In genomic region chr1:95625224-95625623, GRCh38 we compare ENCODE assay signal across 17 cellular contexts.
DNase-seq lines count a peak whose midpoint lies in the region; ATAC-seq, FAIRE-seq and TF ChIP-seq lines count a peak whose summit lies in the region.
"Had no signal": no experiment of that assay in that cellular context is flagged by ENCODE, and none has a peak within 500 bp of the region (broad histone marks: within the 10 kb centered on the region; RNA-seq: fewer than 3 reads in every experiment).

No MANE protein-coding gene starts in this region.

- peak overlapping the region; percentile 12 for H3K27ac Mint-ChIP-seq in glutamatergic neuron (ENCODE audit: unreplicated experiment)
- no peak overlapping the region for H3K27ac Mint-ChIP-seq in stimulated activated naive CD8-positive, alpha-beta T cell treated with anti-CD3 and anti-CD28 coated beads, Interleukin-15, amount 100 ng/mL, for 72 hours
- H3K27ac Mint-ChIP-seq: B cell; CD8-positive, alpha-beta T cell had no signal

- H3K9ac ChIP-seq in liver (ENCODE audit: low read depth in 1 of 2, low read length in 2 of 2) (no peak overlapping the region), subcutaneous abdominal adipose tissue (ENCODE audit: low read length in 5 of 5) (peak overlapping the region in 4 of 5 donors; percentile 17 to 61 (median 56))
- H3K9ac ChIP-seq: BLaER1 treated with 17β-estradiol and CSF1 and Interleukin-3, amounts not matched to agents 10 nM and 100 nM had no signal

- no peaks in the 10 kb centered on the region for H3K27me3 ChIP-seq in liver (ENCODE audit: control insufficient read depth in 4 of 4, insufficient read depth in 4 of 4, low read length in 3 of 4)
- no peaks in the 10 kb centered on the region for H3K27me3 ChIP-seq in subcutaneous abdominal adipose tissue (ENCODE audit: control insufficient read depth in 5 of 5, insufficient read depth in 4 of 5, low read length in 5 of 5)
- H3K27me3 ChIP-seq: BLaER1 treated with 17β-estradiol and CSF1 and Interleukin-3, amounts not matched to agents 10 nM and 100 nM had no signal

- no peaks in the 10 kb centered on the region for H3K4me1 Mint-ChIP-seq in glutamatergic neuron (ENCODE audit: low read depth, unreplicated experiment)
- H3K4me1 Mint-ChIP-seq in stimulated activated naive CD8-positive, alpha-beta T cell treated with anti-CD3 and anti-CD28 coated beads, Interleukin-15, amount 100 ng/mL, for 72 hours: no peaks in the 10 kb centered on the region
- H3K4me1 Mint-ChIP-seq: B cell had no signal

- no peaks in the 10 kb centered on the region for H3K9me3 ChIP-seq in liver (ENCODE audit: control insufficient read depth in 4 of 4, low read length in 3 of 4)
- H3K9me3 ChIP-seq in subcutaneous abdominal adipose tissue (ENCODE audit: control insufficient read depth in 5 of 5, low read length in 5 of 5): no peaks in the 10 kb centered on the region
- H3K9me3 ChIP-seq: HAP-1 had no signal

- TF ChIP-seq RAD21 in liver (IDR thresholded peaks at IDR 0.05): peak in 1 of 2 donors; percentile 14

- TF ChIP-seq CTCF in glutamatergic neuron (IDR thresholded peaks at IDR 0.05; ENCODE audit: partially characterized antibody, unreplicated experiment) (no peak), liver (IDR thresholded peaks at IDR 0.05; ENCODE audit: low read depth, low read length, missing input control) (no peak)

- ATAC-seq in stimulated activated naive CD8-positive, alpha-beta T cell treated with anti-CD3 and anti-CD28 coated beads, Interleukin-15, amount 100 ng/mL, for 72 hours: no peak
- ATAC-seq: CD8-positive, alpha-beta T cell; K562 had no signal

- H3K4me3 ChIP-seq in liver (ENCODE audit: low read depth in 1 of 3, low read length in 3 of 3) (no peak overlapping the region), subcutaneous abdominal adipose tissue (ENCODE audit: low read depth in 1 of 5, low read length in 5 of 5) (peak overlapping the region; percentile 50 to 73 (median 63))
- H3K4me3 ChIP-seq: BLaER1 treated with 17β-estradiol and CSF1 and Interleukin-3, amounts not matched to agents 10 nM and 100 nM; HAP-1; K562 had no signal

- H3K4me1 ChIP-seq in liver (ENCODE audit: control insufficient read depth in 4 of 4, insufficient read depth in 4 of 4, low read length in 3 of 4): no peaks in the 10 kb centered on the region
- peaks cover 0 to 29% (median 10%) of the 10 kb centered on the region in 5 donors for H3K4me1 ChIP-seq in subcutaneous abdominal adipose tissue (ENCODE audit: control insufficient read depth in 5 of 5, insufficient read depth in 5 of 5, low read length in 5 of 5)
- H3K4me1 ChIP-seq: HAP-1 had no signal

- peak; percentile 24 for DNase-seq in DMS53 treated with DMSO at 0.1 percent for 48 hours (lab: John Stamatoyannopoulos, UW; ENCODE audit: unreplicated experiment)
- DNase-seq in glutamatergic neuron: no peak
- DNase-seq in GM12892 (ENCODE audit: insufficient read length): no peak
- no peak for DNase-seq in stimulated activated naive CD8-positive, alpha-beta T cell treated with anti-CD3 and anti-CD28 coated beads, Interleukin-15, amount 100 ng/mL, for 72 hours
- DNase-seq in NCI-H82 (lab: John Stamatoyannopoulos, UW): no peak
- DNase-seq: Calu3; CD8-positive, alpha-beta T cell; GF-D8; IMR-90 had no signal

- no peak overlapping the region for H3K4me3 Mint-ChIP-seq in glutamatergic neuron (ENCODE audit: unreplicated experiment)
- H3K4me3 Mint-ChIP-seq in stimulated activated naive CD8-positive, alpha-beta T cell treated with anti-CD3 and anti-CD28 coated beads, Interleukin-15, amount 100 ng/mL, for 72 hours: no peak overlapping the region
- H3K4me3 Mint-ChIP-seq: B cell; CD8-positive, alpha-beta T cell had no signal

- H3K36me3 ChIP-seq in liver (ENCODE audit: control insufficient read depth in 4 of 4, insufficient read depth in 3 of 4, low read depth in 1 of 4, low read length in 3 of 4) (no peaks in the 10 kb centered on the region), subcutaneous abdominal adipose tissue (ENCODE audit: control insufficient read depth in 5 of 5, insufficient read depth in 5 of 5, low read length in 5 of 5) (no peaks in the 10 kb centered on the region)
- H3K36me3 ChIP-seq: BLaER1 treated with 17β-estradiol and CSF1 and Interleukin-3, amounts not matched to agents 10 nM and 100 nM; HAP-1 had no signal

- peaks cover 2% of the 10 kb centered on the region for H3K9me3 Mint-ChIP-seq in glutamatergic neuron (ENCODE audit: unreplicated experiment)
- peaks cover 8 to 9% of the 10 kb centered on the region in 2 donors for H3K9me3 Mint-ChIP-seq in stimulated activated naive CD8-positive, alpha-beta T cell treated with anti-CD3 and anti-CD28 coated beads, Interleukin-15, amount 100 ng/mL, for 72 hours

- H3K27ac ChIP-seq in liver (ENCODE audit: low read depth in 1 of 2, low read length in 2 of 2): no peak overlapping the region
- H3K27ac ChIP-seq in subcutaneous abdominal adipose tissue (ENCODE audit: low read depth, low read length): peak overlapping the region; percentile 8
- H3K27ac ChIP-seq: BLaER1 treated with 17β-estradiol and CSF1 and Interleukin-3, amounts not matched to agents 10 nM and 100 nM; HL-60 had no signal

- 56% methylated on average over 1 of the region's 1 CpG for WGBS in liver

- peaks cover 5% of the 10 kb centered on the region for H3K36me3 Mint-ChIP-seq in glutamatergic neuron (ENCODE audit: unreplicated experiment)
- H3K36me3 Mint-ChIP-seq: CD8-positive, alpha-beta T cell had no signal

- no peak for FAIRE-seq in GM12892 (lab: Jason Lieb, UNC)
- FAIRE-seq: GM19239, K562 had no signal

- peaks cover 4% of the 10 kb centered on the region for H3K27me3 Mint-ChIP-seq in glutamatergic neuron (ENCODE audit: unreplicated experiment)
- no peaks in the 10 kb centered on the region for H3K27me3 Mint-ChIP-seq in stimulated activated naive CD8-positive, alpha-beta T cell treated with anti-CD3 and anti-CD28 coated beads, Interleukin-15, amount 100 ng/mL, for 72 hours
- H3K27me3 Mint-ChIP-seq: B cell had no signal

- TF ChIP-seq POLR2A in GM12892 (IDR thresholded peaks at IDR 0.05; ENCODE audit: low read depth, low read length): no peak

TF ChIP-seq in liver, 16 proteins besides CTCF, POLR2A, EP300 and RAD21 (continues in another document):
- no peak for TF ChIP-seq TAF1 (conservative IDR thresholded peaks at IDR 0.05)
- no peak for TF ChIP-seq EGR1 (IDR thresholded peaks at IDR 0.05; ENCODE audit: low read depth in 2 of 2)
- TF ChIP-seq GABPA (IDR thresholded peaks at IDR 0.05 in 1 of 2, conservative IDR thresholded peaks at IDR 0.05 in 1 of 2): no peak
- peak; percentile 60 for TF ChIP-seq FOXA1 (IDR thresholded peaks at IDR 0.05)
- TF ChIP-seq YY1 (IDR thresholded peaks at IDR 0.05): peak; percentile 22
- TF ChIP-seq MAX (IDR thresholded peaks at IDR 0.05): no peak
- no peak for TF ChIP-seq ATF3 (IDR thresholded peaks at IDR 0.05)
- TF ChIP-seq HNF4G (IDR thresholded peaks at IDR 0.05): no peak
- peak; percentile 59 to 68 for TF ChIP-seq HNF4A (conservative IDR thresholded peaks at IDR 0.05)
- peak; percentile 42 to 74 for TF ChIP-seq RXRA (IDR thresholded peaks at IDR 0.05)
- no peak for TF ChIP-seq NR2F2 (IDR thresholded peaks at IDR 0.05)
- peak; percentile 18 to 42 for TF ChIP-seq JUND (IDR thresholded peaks at IDR 0.05)
- TF ChIP-seq FOXA2 (IDR thresholded peaks at IDR 0.05): peak; percentile 94
- TF ChIP-seq ZBTB33 (IDR thresholded peaks at IDR 0.05): peak; percentile 22
- peak; percentile 61 for TF ChIP-seq SP1 (IDR thresholded peaks at IDR 0.05)

Comparison
In these comparisons a context has a peak if more than half of its experiments do, and no peak if none do; other contexts are left out.
1. H3K4me3 ChIP-seq: peak in subcutaneous abdominal adipose tissue (5 of 5); none in liver (0 of 3).
2. H3K9ac ChIP-seq: peak in subcutaneous abdominal adipose tissue (4 of 5); none in liver (0 of 2).